1 cellular context compared by ENCODE assay signal in the genomic region with DNA sequence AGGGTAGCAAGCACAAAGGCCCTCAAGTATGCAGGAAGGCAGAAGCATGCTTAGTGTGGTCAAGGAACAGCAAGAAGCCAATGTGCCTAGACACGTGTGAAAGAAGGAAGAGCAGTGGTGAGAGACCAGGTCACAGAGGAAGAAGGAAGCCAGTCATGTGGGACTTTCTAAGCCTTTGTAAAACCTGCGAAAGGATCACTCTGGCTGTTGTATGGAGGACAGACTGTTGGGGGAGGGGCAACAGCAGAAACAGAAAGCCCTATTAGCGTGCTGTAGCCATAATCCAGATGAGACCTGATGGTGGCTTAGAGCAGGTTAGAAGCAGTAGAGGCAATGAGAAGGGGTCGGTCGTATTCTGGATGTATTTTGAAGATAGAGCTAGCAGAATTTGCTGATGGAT.
TF ChIP-seq lines count a peak whose summit lies in the region.

No MANE protein-coding gene starts in this region.

TF ChIP-seq in K562, 482 proteins besides CTCF, POLR2A, EP300 and RAD21:
- 0 out of 2 replicates have a peak, but pooled peaks have one; percentile 22 for TF ChIP-seq ZNF263 (CRISPR knock-in tag; IDR thresholded peaks at IDR 0.05; ENCODE audit: borderline replicate concordance)
- TF ChIP-seq EHMT2 (IDR thresholded peaks at IDR 0.05): no peak
